20 cellular contexts compared by ENCODE assay signal in genomic region chr1:212271823-212272498, GRCh38. TPM values are rescaled to one million over a fixed set of nuclear protein-coding genes. Genes with fewer than 3 reads are reported as not detected.
DNase-seq lines count a peak whose midpoint lies in the region; ATAC-seq and TF ChIP-seq lines count a peak whose summit lies in the region.
"Had no signal": no experiment of that assay in that cellular context is flagged by ENCODE, and none has a peak within 500 bp of the region (broad histone marks: within the 10 kb centered on the region; RNA-seq: fewer than 3 reads in every experiment).

No MANE protein-coding gene starts in this region.

- ATAC-seq in IMR-90 (ENCODE audit: low read depth): no peak
- ATAC-seq in body of pancreas: peak; percentile 18
- peak; percentile 68 to 71 for ATAC-seq in right cardiac atrium
- ATAC-seq in T-helper 17 cell: no peak

- intact Hi-C loops in IMR-90 (cut with micrococcal nuclease) (no loop called here), body of pancreas (cut with DNase I) (no loop called here), right cardiac atrium (cut with DNase I) (no loop called here)

- no peak overlapping the region for H4K5ac ChIP-seq in IMR-90 (ENCODE audit: low read depth, low read length)

- DNase-seq in IMR-90 (no peak), body of pancreas (no peak), right cardiac atrium (no peak), NCI-H1417 treated with DMSO at 0.1 percent for 48 hours (lab: John Stamatoyannopoulos, UW) (no peak), T-helper 17 cell (no peak), NCI-H2171 (lab: John Stamatoyannopoulos, UW) (no peak), UCSD-AML1 (lab: John Stamatoyannopoulos, UW; ENCODE audit: unreplicated experiment) (no peak)
- DNase-seq: CD4-positive, alpha-beta T cell; COR-L47; DMS79; H7; KG1; NCI-H1092; NCI-H146; NCI-H2029; NCI-H345; NCI-H524 treated with DMSO at 0.1 percent for 48 hours; OCI-M1 had no signal

- no peak overlapping the region for H3K4me2 ChIP-seq in IMR-90 (ENCODE audit: low read depth, low read length)
- H3K4me2 ChIP-seq: BLaER1 had no signal

- H3K14ac ChIP-seq in IMR-90 (replicated peaks; ENCODE audit: low read depth, low read length): no peak overlapping the region

- dilution Hi-C loops in IMR-90 (cut with HindIII; ENCODE audit: low sequenced_read_pairs, unreplicated experiment): no loop called here

- no peak overlapping the region for H3K18ac ChIP-seq in IMR-90 (ENCODE audit: low read depth, low read length)

- no peaks in the 10 kb centered on the region for H3K27me3 Mint-ChIP-seq in T-helper 17 cell
- H3K27me3 Mint-ChIP-seq: CD4-positive, alpha-beta T cell had no signal

- CTCF ChIA-PET in IMR-90 (lab: Yijun Ruan, JAX): no interaction called here

- H3K27ac Mint-ChIP-seq in T-helper 17 cell: no peak overlapping the region
- H3K27ac Mint-ChIP-seq: CD4-positive, alpha-beta T cell had no signal

- H3K9me1 ChIP-seq in IMR-90 (ENCODE audit: insufficient read depth, low read length): no peaks in the 10 kb centered on the region

- TF ChIP-seq RAD21 in IMR-90 (IDR thresholded peaks at IDR 0.05; ENCODE audit: low read length): no peak

- no peak overlapping the region for H2AFZ ChIP-seq in IMR-90 (replicated peaks; ENCODE audit: low read length, poor library complexity)
- H2AFZ ChIP-seq in neuron (ENCODE audit: low read depth, low read length): peak overlapping the region; percentile 13

- H2AK9ac ChIP-seq in IMR-90 (replicated peaks; ENCODE audit: low read depth, low read length, poor library complexity): no peak overlapping the region

- peaks cover 6% of the 10 kb centered on the region for H3K4me1 Mint-ChIP-seq in T-helper 17 cell

- H4K8ac ChIP-seq in IMR-90 (ENCODE audit: low read depth in 2 of 2, low read length in 2 of 2): no peak overlapping the region

- no peaks in the 10 kb centered on the region for H4K20me1 ChIP-seq in IMR-90 (ENCODE audit: insufficient read depth, low read length)
- H4K20me1 ChIP-seq: BLaER1 had no signal

- H3K9ac ChIP-seq in IMR-90 (ENCODE audit: low read depth, low read length): no peak overlapping the region
- H3K9ac ChIP-seq: BLaER1 had no signal

- H3K27me3 ChIP-seq in IMR-90 (ENCODE audit: control insufficient read depth, insufficient read depth, low read length) (peaks cover 10% of the 10 kb centered on the region; the same call in 1 of the 2 replicates), body of pancreas (no peaks in the 10 kb centered on the region), right cardiac atrium (ENCODE audit: control insufficient read depth, insufficient read depth) (no peaks in the 10 kb centered on the region), neuron (ENCODE audit: insufficient read depth, low read length) (no peaks in the 10 kb centered on the region)
- H3K27me3 ChIP-seq: BLaER1 had no signal

- H2BK120ac ChIP-seq in IMR-90 (ENCODE audit: low read depth, low read length): no peak overlapping the region

- no peak overlapping the region for H4K91ac ChIP-seq in IMR-90 (ENCODE audit: insufficient read depth, low read depth, low read length)

- in situ Hi-C loops in IMR-90 (cut with MboI; ENCODE audit: low sequenced_read_pairs): no loop called here

- H3K9me3 ChIP-seq in IMR-90 (ENCODE audit: control insufficient read depth, insufficient read depth, low read length) (no peaks in the 10 kb centered on the region), body of pancreas (no peaks in the 10 kb centered on the region), right cardiac atrium (ENCODE audit: control insufficient read depth, low read length) (no peaks in the 10 kb centered on the region), neuron (ENCODE audit: low read length) (no peaks in the 10 kb centered on the region), T-helper 17 cell (ENCODE audit: control insufficient read depth, low read length, poor library complexity, severe bottlenecking) (no peaks in the 10 kb centered on the region)
- H3K9me3 ChIP-seq: BLaER1 had no signal

- no peak for TF ChIP-seq CTCF in IMR-90 (conservative IDR thresholded peaks at IDR 0.05; ENCODE audit: low read depth, low read length)
- TF ChIP-seq CTCF in body of pancreas (IDR thresholded peaks at IDR 0.05): no peak

- H3K27ac ChIP-seq in IMR-90 (ENCODE audit: insufficient read depth, low read length): peak overlapping the region; percentile 41; the same call in 1 of the 2 replicates
- peak overlapping the region in 3 of 4 donors; percentile 33 to 41 (median 37) for H3K27ac ChIP-seq in body of pancreas
- no peak overlapping the region for H3K27ac ChIP-seq in right cardiac atrium (ENCODE audit: low read length)
- H3K27ac ChIP-seq: BLaER1 had no signal

- no CpG with 5 or more reads among the region's 3 CpGs for WGBS in IMR-90 (ENCODE audit: extremely low coverage in 2 of 2, insufficient read length in 1 of 2), 2 experiments
- WGBS in body of pancreas, 2 donors: 26 to 57% methylated on average over 3 of the region's 3 CpGs
- WGBS in right cardiac atrium: 41% methylated on average over 3 of the region's 3 CpGs

- H3K23ac ChIP-seq in IMR-90 (ENCODE audit: low read depth, low read length): no peak overlapping the region

- H3K4me1 ChIP-seq in IMR-90 (ENCODE audit: control insufficient read depth, insufficient read depth, low read length) (peaks cover 3% of the 10 kb centered on the region; the same call in 1 of the 2 replicates), body of pancreas (peaks cover 23% of the 10 kb centered on the region), right cardiac atrium (ENCODE audit: control insufficient read depth, insufficient read depth, low read length) (no peaks in the 10 kb centered on the region), neuron (ENCODE audit: insufficient read depth, low read length) (peaks cover 12% of the 10 kb centered on the region)

- H2BK15ac ChIP-seq in IMR-90 (ENCODE audit: low read depth, low read length): 0 out of 3 replicates have a peak overlapping the region, but pooled peaks have one; percentile 10

- POLR2A ChIA-PET in IMR-90 (lab: Charles Lee; ENCODE audit: unreplicated experiment): no interaction called here

- no peaks in the 10 kb centered on the region for H3K79me1 ChIP-seq in IMR-90 (ENCODE audit: low read depth in 1 of 2, low read length in 2 of 2)

- no peaks in the 10 kb centered on the region for H3K36me3 Mint-ChIP-seq in T-helper 17 cell (ENCODE audit: low read depth)

- H3K4ac ChIP-seq in IMR-90 (ENCODE audit: low read depth, low read length): no peak overlapping the region

- H2AK5ac ChIP-seq in IMR-90 (ENCODE audit: low read depth, low read length): no peak overlapping the region; the same call in 1 of the 2 replicates

- no TSS peak for BruUV-seq in IMR-90 (replicated peaks; lab: Mats Ljungman, UMichigan)

- H3K4me3 ChIP-seq in IMR-90 (ENCODE audit: insufficient read depth, low read depth, low read length) (no peak overlapping the region), body of pancreas (no peak overlapping the region), right cardiac atrium (ENCODE audit: low read length) (no peak overlapping the region), neuron (ENCODE audit: low read length) (no peak overlapping the region)
- H3K4me3 ChIP-seq: BLaER1 had no signal

- no peak overlapping the region for H3K56ac ChIP-seq in IMR-90 (ENCODE audit: extremely low read depth, insufficient read depth, low read length)

- H2BK20ac ChIP-seq in IMR-90 (ENCODE audit: low read depth, low read length): no peak overlapping the region

- no peaks in the 10 kb centered on the region for H3K36me3 ChIP-seq in IMR-90 (ENCODE audit: control insufficient read depth, insufficient read depth, low read length)
- no peaks in the 10 kb centered on the region for H3K36me3 ChIP-seq in body of pancreas (replicated peaks in 1 of 2; ENCODE audit: insufficient read depth in 1 of 2, low read depth in 2 of 2)
- no peaks in the 10 kb centered on the region for H3K36me3 ChIP-seq in neuron (ENCODE audit: insufficient read depth, low read length)
- H3K36me3 ChIP-seq: BLaER1 had no signal

- H2BK5ac ChIP-seq in IMR-90 (ENCODE audit: low read depth, low read length, poor library complexity, severe bottlenecking): no peak overlapping the region

- H3K4me3 Mint-ChIP-seq in T-helper 17 cell: no peak overlapping the region
- H3K4me3 Mint-ChIP-seq: CD4-positive, alpha-beta T cell had no signal

- TF ChIP-seq POLR2A in IMR-90 (IDR thresholded peaks at IDR 0.05; ENCODE audit: low read depth, low read length): no peak
- TF ChIP-seq POLR2A in body of pancreas (IDR thresholded peaks at IDR 0.05): no peak

TF ChIP-seq in IMR-90, 13 proteins besides CTCF, POLR2A, EP300 and RAD21:
- no peak for TF ChIP-seq ELK1 (IDR thresholded peaks at IDR 0.05; ENCODE audit: borderline replicate concordance, low read depth, low read length)

RNA-seq across cellular contexts. Expression of gene PPP2R5A, which starts 13.2 kb away (rescaled TPM):
- total RNA-seq in IMR-90 (2012; rRNA removed): 8.4 and 15.3 TPM in 2 replicates
- polyA plus RNA-seq in IMR-90 (2012; rRNA removed): 10.3 and 12.6 TPM in 2 replicates
- 4.8 and 4.9 TPM in 2 replicates for polyA plus RNA-seq in IMR-90 (2012; cell fraction: cytosol; rRNA removed)
- 3.6 and 11.5 TPM in 2 replicates for polyA plus RNA-seq in IMR-90 (2012; cell fraction: nucleus; rRNA removed; ENCODE audit: low replicate concordance)
- 10 to 100 TPM; 30.3 to 32.7 TPM for total RNA-seq in body of pancreas
- total RNA-seq in right cardiac atrium: 10 to 100 TPM; 58.4 to 72.0 (median 61.3) TPM
- polyA plus RNA-seq in right cardiac atrium: 53.1 TPM
- total RNA-seq in T-helper 17 cell: 10 to 100 TPM; 52.1 to 52.4 TPM

Comparison
In these comparisons a context has a peak if more than half of its experiments do, and no peak if none do; other contexts are left out.
1. ATAC-seq: peak in body of pancreas (single experiment) and right cardiac atrium (2 of 2); none in IMR-90 (single experiment) and T-helper 17 cell (single experiment).